ENCODE assay signal across 1 cellular context in the genomic region with DNA sequence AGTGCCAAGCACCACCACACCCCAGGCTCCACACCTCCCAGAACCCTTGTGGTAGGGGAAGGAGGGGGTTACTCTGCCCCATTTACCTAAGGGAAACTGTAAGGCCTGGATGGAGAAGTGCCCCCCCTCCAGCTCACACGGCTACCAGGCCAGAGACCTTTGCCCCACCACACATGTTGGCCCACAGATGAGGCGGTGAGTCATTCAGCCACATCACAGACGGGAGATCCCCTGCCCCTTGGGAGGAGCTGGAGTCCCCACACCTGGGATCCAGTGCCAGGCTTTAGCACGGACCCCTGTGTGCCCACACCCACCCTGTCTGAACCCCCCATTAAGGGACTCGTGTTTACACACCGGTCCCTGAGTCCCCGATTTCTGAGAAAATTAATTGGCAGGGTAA.
TF ChIP-seq lines count a peak whose summit lies in the region.

No MANE protein-coding gene starts in this region.

TF ChIP-seq in HepG2, 621 proteins besides CTCF, POLR2A, EP300 and RAD21 (continued from another document):
- TF ChIP-seq, protein P1, sequence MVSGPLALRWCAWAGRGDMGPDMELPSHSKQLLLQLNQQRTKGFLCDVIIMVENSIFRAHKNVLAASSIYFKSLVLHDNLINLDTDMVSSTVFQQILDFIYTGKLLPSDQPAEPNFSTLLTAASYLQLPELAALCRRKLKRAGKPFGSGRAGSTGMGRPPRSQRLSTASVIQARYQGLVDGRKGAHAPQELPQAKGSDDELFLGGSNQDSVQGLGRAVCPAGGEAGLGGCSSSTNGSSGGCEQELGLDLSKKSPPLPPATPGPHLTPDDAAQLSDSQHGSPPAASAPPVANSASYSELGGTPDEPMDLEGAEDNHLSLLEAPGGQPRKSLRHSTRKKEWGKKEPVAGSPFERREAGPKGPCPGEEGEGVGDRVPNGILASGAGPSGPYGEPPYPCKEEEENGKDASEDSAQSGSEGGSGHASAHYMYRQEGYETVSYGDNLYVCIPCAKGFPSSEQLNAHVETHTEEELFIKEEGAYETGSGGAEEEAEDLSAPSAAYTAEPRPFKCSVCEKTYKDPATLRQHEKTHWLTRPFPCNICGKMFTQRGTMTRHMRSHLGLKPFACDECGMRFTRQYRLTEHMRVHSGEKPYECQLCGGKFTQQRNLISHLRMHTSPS (CRISPR knock-in tag; IDR thresholded peaks at IDR 0.05; ENCODE audit: low read depth) = peak; percentile 56; the same call in 1 of the 2 replicates
- TF ChIP-seq, protein P2, sequence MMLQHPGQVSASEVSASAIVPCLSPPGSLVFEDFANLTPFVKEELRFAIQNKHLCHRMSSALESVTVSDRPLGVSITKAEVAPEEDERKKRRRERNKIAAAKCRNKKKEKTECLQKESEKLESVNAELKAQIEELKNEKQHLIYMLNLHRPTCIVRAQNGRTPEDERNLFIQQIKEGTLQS (CRISPR knock-in tag; IDR thresholded peaks at IDR 0.05) = peak; percentile 78
- TF ChIP-seq ARID3A (IDR thresholded peaks at IDR 0.05; ENCODE audit: low read depth, low read length) (0 out of 2 replicates have a peak, but pooled peaks have one; percentile 25), RXRB (CRISPR knock-in tag; IDR thresholded peaks at IDR 0.05; ENCODE audit: borderline replicate concordance) (peak; percentile 75), ZNF274 (CRISPR knock-in tag; IDR thresholded peaks at IDR 0.05) (no peak), PRDM15 (CRISPR knock-in tag; IDR thresholded peaks at IDR 0.05) (peak; percentile 97), ZNF563 (CRISPR knock-in tag; IDR thresholded peaks at IDR 0.05) (no peak), PPARG (CRISPR knock-in tag; conservative IDR thresholded peaks at IDR 0.05) (peak; percentile 83), XRCC5 (optimal IDR thresholded peaks at IDR 0.05; ENCODE audit: low read length) (peak; percentile 38), ZNF451 (CRISPR knock-in tag; IDR thresholded peaks at IDR 0.05) (no peak), NFRKB (IDR thresholded peaks at IDR 0.05) (no peak), ZNF264 (CRISPR knock-in tag; IDR thresholded peaks at IDR 0.05) (no peak), CREB1 (IDR thresholded peaks at IDR 0.05) (0 out of 2 replicates have a peak, but pooled peaks have one; percentile 18), CREB1 (CRISPR knock-in tag; IDR thresholded peaks at IDR 0.05) (no peak), RXRA (CRISPR knock-in tag; IDR thresholded peaks at IDR 0.05) (peak; percentile 28; the same call in 1 of the 2 replicates)
- TF ChIP-seq, protein P3, sequence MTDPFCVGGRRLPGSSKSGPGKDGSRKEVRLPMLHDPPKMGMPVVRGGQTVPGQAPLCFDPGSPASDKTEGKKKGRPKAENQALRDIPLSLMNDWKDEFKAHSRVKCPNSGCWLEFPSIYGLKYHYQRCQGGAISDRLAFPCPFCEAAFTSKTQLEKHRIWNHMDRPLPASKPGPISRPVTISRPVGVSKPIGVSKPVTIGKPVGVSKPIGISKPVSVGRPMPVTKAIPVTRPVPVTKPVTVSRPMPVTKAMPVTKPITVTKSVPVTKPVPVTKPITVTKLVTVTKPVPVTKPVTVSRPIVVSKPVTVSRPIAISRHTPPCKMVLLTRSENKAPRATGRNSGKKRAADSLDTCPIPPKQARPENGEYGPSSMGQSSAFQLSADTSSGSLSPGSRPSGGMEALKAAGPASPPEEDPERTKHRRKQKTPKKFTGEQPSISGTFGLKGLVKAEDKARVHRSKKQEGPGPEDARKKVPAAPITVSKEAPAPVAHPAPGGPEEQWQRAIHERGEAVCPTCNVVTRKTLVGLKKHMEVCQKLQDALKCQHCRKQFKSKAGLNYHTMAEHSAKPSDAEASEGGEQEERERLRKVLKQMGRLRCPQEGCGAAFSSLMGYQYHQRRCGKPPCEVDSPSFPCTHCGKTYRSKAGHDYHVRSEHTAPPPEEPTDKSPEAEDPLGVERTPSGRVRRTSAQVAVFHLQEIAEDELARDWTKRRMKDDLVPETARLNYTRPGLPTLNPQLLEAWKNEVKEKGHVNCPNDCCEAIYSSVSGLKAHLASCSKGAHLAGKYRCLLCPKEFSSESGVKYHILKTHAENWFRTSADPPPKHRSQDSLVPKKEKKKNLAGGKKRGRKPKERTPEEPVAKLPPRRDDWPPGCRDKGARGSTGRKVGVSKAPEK (CRISPR knock-in tag; IDR thresholded peaks at IDR 0.05; ENCODE audit: borderline replicate concordance) = no peak
- TF ChIP-seq, protein P4, sequence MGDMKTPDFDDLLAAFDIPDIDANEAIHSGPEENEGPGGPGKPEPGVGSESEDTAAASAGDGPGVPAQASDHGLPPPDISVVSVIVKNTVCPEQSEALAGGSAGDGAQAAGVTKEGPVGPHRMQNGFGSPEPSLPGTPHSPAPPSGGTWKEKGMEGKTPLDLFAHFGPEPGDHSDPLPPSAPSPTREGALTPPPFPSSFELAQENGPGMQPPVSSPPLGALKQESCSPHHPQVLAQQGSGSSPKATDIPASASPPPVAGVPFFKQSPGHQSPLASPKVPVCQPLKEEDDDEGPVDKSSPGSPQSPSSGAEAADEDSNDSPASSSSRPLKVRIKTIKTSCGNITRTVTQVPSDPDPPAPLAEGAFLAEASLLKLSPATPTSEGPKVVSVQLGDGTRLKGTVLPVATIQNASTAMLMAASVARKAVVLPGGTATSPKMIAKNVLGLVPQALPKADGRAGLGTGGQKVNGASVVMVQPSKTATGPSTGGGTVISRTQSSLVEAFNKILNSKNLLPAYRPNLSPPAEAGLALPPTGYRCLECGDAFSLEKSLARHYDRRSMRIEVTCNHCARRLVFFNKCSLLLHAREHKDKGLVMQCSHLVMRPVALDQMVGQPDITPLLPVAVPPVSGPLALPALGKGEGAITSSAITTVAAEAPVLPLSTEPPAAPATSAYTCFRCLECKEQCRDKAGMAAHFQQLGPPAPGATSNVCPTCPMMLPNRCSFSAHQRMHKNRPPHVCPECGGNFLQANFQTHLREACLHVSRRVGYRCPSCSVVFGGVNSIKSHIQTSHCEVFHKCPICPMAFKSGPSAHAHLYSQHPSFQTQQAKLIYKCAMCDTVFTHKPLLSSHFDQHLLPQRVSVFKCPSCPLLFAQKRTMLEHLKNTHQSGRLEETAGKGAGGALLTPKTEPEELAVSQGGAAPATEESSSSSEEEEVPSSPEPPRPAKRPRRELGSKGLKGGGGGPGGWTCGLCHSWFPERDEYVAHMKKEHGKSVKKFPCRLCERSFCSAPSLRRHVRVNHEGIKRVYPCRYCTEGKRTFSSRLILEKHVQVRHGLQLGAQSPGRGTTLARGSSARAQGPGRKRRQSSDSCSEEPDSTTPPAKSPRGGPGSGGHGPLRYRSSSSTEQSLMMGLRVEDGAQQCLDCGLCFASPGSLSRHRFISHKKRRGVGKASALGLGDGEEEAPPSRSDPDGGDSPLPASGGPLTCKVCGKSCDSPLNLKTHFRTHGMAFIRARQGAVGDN (CRISPR knock-in tag; IDR thresholded peaks at IDR 0.05) = peak; percentile 39; the same call in 1 of the 2 replicates
